Comparison of ENCODE assay signal across 3 cellular contexts in the genomic region with DNA sequence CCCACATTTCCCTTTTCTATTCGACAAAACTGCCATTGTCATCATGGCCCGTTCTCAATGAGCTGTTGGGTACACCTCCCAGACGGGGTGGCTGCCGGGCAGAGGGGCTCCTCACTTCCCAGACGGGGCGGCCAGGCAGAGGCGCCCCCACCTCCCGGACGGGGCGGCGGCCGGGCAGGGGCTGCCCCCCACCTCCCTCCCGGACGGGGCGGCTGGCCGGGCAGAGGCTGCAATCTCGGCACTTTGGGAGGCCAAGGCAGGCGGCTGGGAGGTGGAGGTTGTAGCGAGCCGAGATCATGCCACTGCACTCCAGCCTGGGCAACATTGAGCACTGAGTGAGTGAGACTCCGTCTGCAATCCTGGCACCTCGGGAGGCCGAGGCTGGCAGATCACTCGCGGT.
DNase-seq lines count a peak whose midpoint lies in the region; TF ChIP-seq lines count a peak whose summit lies in the region.
"Not testable (repeated sequence)": the region's sequence is repeated elsewhere in the genome, so short reads cannot be mapped to it uniquely, and the experiment has no call there.

No MANE protein-coding gene starts in this region.

- H3K4me3 Mint-ChIP-seq in dendritic cell treated with granulocyte-macrophage colony-stimulating factor and Interleukin-4, amounts not matched to agents 40 ng/mL and 50 ng/mL, for 4 days; glutamatergic neuron (ENCODE audit: unreplicated experiment): not testable (repeated sequence)

- H3K4me1 Mint-ChIP-seq in dendritic cell treated with granulocyte-macrophage colony-stimulating factor and Interleukin-4, amounts not matched to agents 40 ng/mL and 50 ng/mL, for 4 days (ENCODE audit: low read depth); glutamatergic neuron (ENCODE audit: low read depth, unreplicated experiment): not testable (repeated sequence)

- peaks cover 15% of the 10 kb centered on the region for H3K9me3 Mint-ChIP-seq in dendritic cell treated with granulocyte-macrophage colony-stimulating factor and Interleukin-4, amounts not matched to agents 40 ng/mL and 50 ng/mL, for 4 days
- peaks cover 11% of the 10 kb centered on the region for H3K9me3 Mint-ChIP-seq in glutamatergic neuron (ENCODE audit: unreplicated experiment)

- TF ChIP-seq CTCF in glutamatergic neuron (IDR thresholded peaks at IDR 0.05; ENCODE audit: partially characterized antibody, unreplicated experiment) = not testable (repeated sequence)

- DNase-seq in activated gamma-delta T cell (lab: John Stamatoyannopoulos, UW) (peak; percentile 6), glutamatergic neuron (peak; percentile 27)

- H3K27me3 Mint-ChIP-seq in dendritic cell treated with granulocyte-macrophage colony-stimulating factor and Interleukin-4, amounts not matched to agents 40 ng/mL and 50 ng/mL, for 4 days; glutamatergic neuron (ENCODE audit: unreplicated experiment): not testable (repeated sequence)

- not testable (repeated sequence) for H3K36me3 Mint-ChIP-seq in dendritic cell treated with granulocyte-macrophage colony-stimulating factor and Interleukin-4, amounts not matched to agents 40 ng/mL and 50 ng/mL, for 4 days (ENCODE audit: low read depth); glutamatergic neuron (ENCODE audit: unreplicated experiment)

- intact Hi-C loops in dendritic cell treated with granulocyte-macrophage colony-stimulating factor and Interleukin-4, amounts not matched to agents 40 ng/mL and 50 ng/mL, for 4 days (cut with micrococcal nuclease) = loop anchor here (5.0 kb wide), 1 partner anchor 34 kb away; no protein-coding TSS in a partner anchor

- H3K27ac Mint-ChIP-seq in dendritic cell treated with granulocyte-macrophage colony-stimulating factor and Interleukin-4, amounts not matched to agents 40 ng/mL and 50 ng/mL, for 4 days = peak overlapping the region; percentile 71
- not testable (repeated sequence) for H3K27ac Mint-ChIP-seq in glutamatergic neuron (ENCODE audit: unreplicated experiment)
